In genomic region chr4:105140684-105141490, GRCh38 we compare ENCODE assay signal across 7 cellular contexts. TPM values are rescaled to one million over a fixed set of nuclear protein-coding genes. Genes with fewer than 3 reads are reported as not detected.
DNase-seq lines count a peak whose midpoint lies in the region; ATAC-seq and TF ChIP-seq lines count a peak whose summit lies in the region.

No MANE protein-coding gene starts in this region.

- CTCF ChIA-PET in activated CD8-positive, alpha-beta memory T cell treated with anti-CD3 and anti-CD28 coated beads, Interleukin-2, amount 10 ng/mL, durations not matched to agents 7 days and 5 days (lab: Charles Lee): interaction anchor here (0.7 to 2.9 kb wide), 14 partner anchors 16 to 575 kb away, joined by 3 to 24 read pairs (median 3); partner anchors contain the start of gene PPA2

- no peaks in the 10 kb centered on the region for H3K9me3 Mint-ChIP-seq in activated CD8-positive, alpha-beta memory T cell treated with anti-CD3 and anti-CD28 coated beads, Interleukin-2, amount 10 ng/mL, durations not matched to agents 7 days and 5 days (ENCODE audit: low read depth)

- TF ChIP-seq CTCF in GM12864 (IDR thresholded peaks at IDR 0.05; ENCODE audit: low read depth, low read length, missing control alignments): peak; percentile 64

- H3K4me1 Mint-ChIP-seq in activated CD8-positive, alpha-beta memory T cell treated with anti-CD3 and anti-CD28 coated beads, Interleukin-2, amount 10 ng/mL, durations not matched to agents 7 days and 5 days: peaks cover 14% of the 10 kb centered on the region

- no peaks in the 10 kb centered on the region for H3K27me3 Mint-ChIP-seq in activated CD8-positive, alpha-beta memory T cell treated with anti-CD3 and anti-CD28 coated beads, Interleukin-2, amount 10 ng/mL, durations not matched to agents 7 days and 5 days

- no peak overlapping the region for H3K27ac Mint-ChIP-seq in activated CD8-positive, alpha-beta memory T cell treated with anti-CD3 and anti-CD28 coated beads, Interleukin-2, amount 10 ng/mL, durations not matched to agents 7 days and 5 days

- H3K4me3 ChIP-seq in GM12864 (ENCODE audit: low read depth, low read length): no peak overlapping the region

- no peaks in the 10 kb centered on the region for H3K36me3 Mint-ChIP-seq in activated CD8-positive, alpha-beta memory T cell treated with anti-CD3 and anti-CD28 coated beads, Interleukin-2, amount 10 ng/mL, durations not matched to agents 7 days and 5 days

- ATAC-seq in HG03432 (IDR thresholded peaks at IDR 0.05; ENCODE audit: unreplicated experiment): peak; percentile 42
- peak; percentile 54 for ATAC-seq in activated CD8-positive, alpha-beta memory T cell treated with anti-CD3 and anti-CD28 coated beads, Interleukin-2, amount 10 ng/mL, durations not matched to agents 7 days and 5 days

- H3K4me3 Mint-ChIP-seq in activated CD8-positive, alpha-beta memory T cell treated with anti-CD3 and anti-CD28 coated beads, Interleukin-2, amount 10 ng/mL, durations not matched to agents 7 days and 5 days: no peak overlapping the region

- DNase-seq in GM12864 (ENCODE audit: low read depth): no peak
- peak; percentile 50 for DNase-seq in activated CD8-positive, alpha-beta memory T cell treated with anti-CD3 and anti-CD28 coated beads, Interleukin-2, amount 10 ng/mL, durations not matched to agents 7 days and 5 days
- DNase-seq in germinal center (ENCODE audit: low spot score): peak; percentile 36
- peak; percentile 44 for DNase-seq in putamen (ENCODE audit: low spot score)
- DNase-seq in hepatic stellate cell (ENCODE audit: low spot score): no peak
- no peak for DNase-seq in OCI-M2 (lab: John Stamatoyannopoulos, UW; ENCODE audit: unreplicated experiment)

RNA-seq across cellular contexts. Expression of gene TET2, which starts 5.8 kb away (rescaled TPM):
- 10 to 100 TPM; 24.6 to 25.1 TPM for total RNA-seq in activated CD8-positive, alpha-beta memory T cell treated with anti-CD3 and anti-CD28 coated beads, Interleukin-2, amount 10 ng/mL, durations not matched to agents 7 days and 5 days

Comparison
In these comparisons a context has a peak if more than half of its experiments do, and no peak if none do; other contexts are left out.
1. DNase-seq: peak in activated CD8-positive, alpha-beta memory T cell treated with anti-CD3 and anti-CD28 coated beads, Interleukin-2, amount 10 ng/mL, durations not matched to agents 7 days and 5 days (single experiment), germinal center (single experiment) and putamen (single experiment); none in GM12864 (single experiment), hepatic stellate cell (single experiment) and OCI-M2 (single experiment).